1 cellular context compared by ENCODE assay signal in genomic region chr6:73515204-73516101, GRCh38.
TF ChIP-seq lines count a peak whose summit lies in the region.

No MANE protein-coding gene starts in this region.

TF ChIP-seq in HepG2, 621 proteins besides CTCF, POLR2A, EP300 and RAD21 (continued from another document and continues in another):
- no peak for TF ChIP-seq ZNF142 (CRISPR knock-in tag; IDR thresholded peaks at IDR 0.05)
- TF ChIP-seq YEATS4 (CRISPR knock-in tag; IDR thresholded peaks at IDR 0.05; ENCODE audit: borderline replicate concordance), result no peak
- no peak for TF ChIP-seq ZNF318 (CRISPR knock-in tag; IDR thresholded peaks at IDR 0.05)
- no peak for TF ChIP-seq DNMT3B (CRISPR knock-in tag; conservative IDR thresholded peaks at IDR 0.05)
- TF ChIP-seq THRA (CRISPR knock-in tag; IDR thresholded peaks at IDR 0.05; ENCODE audit: borderline replicate concordance), result 0 out of 2 replicates have a peak, but pooled peaks have one; percentile 19
- TF ChIP-seq ZSCAN20 (CRISPR knock-in tag; IDR thresholded peaks at IDR 0.05; ENCODE audit: borderline replicate concordance), result no peak
- no peak for TF ChIP-seq ZNF253 (CRISPR knock-in tag; IDR thresholded peaks at IDR 0.05; ENCODE audit: borderline replicate concordance)
- TF ChIP-seq MIXL1 (CRISPR knock-in tag; IDR thresholded peaks at IDR 0.05), result peak; percentile 63
- TF ChIP-seq SIN3B (IDR thresholded peaks at IDR 0.05; ENCODE audit: low read length), result no peak
- TF ChIP-seq ZNF138 (CRISPR knock-in tag; IDR thresholded peaks at IDR 0.05; ENCODE audit: low read depth), result no peak
- TF ChIP-seq ZKSCAN8 (CRISPR knock-in tag; IDR thresholded peaks at IDR 0.05; ENCODE audit: borderline replicate concordance), result 0 out of 2 replicates have a peak, but pooled peaks have one; percentile 13
- no peak for TF ChIP-seq ZZZ3 (CRISPR knock-in tag; IDR thresholded peaks at IDR 0.05; ENCODE audit: borderline replicate concordance)
- TF ChIP-seq ZNF224 (CRISPR knock-in tag; IDR thresholded peaks at IDR 0.05), result no peak
- no peak for TF ChIP-seq ZNF280D (CRISPR knock-in tag; IDR thresholded peaks at IDR 0.05)
- no peak for TF ChIP-seq NFIC (IDR thresholded peaks at IDR 0.05; ENCODE audit: low read length)
- TF ChIP-seq, protein P1, sequence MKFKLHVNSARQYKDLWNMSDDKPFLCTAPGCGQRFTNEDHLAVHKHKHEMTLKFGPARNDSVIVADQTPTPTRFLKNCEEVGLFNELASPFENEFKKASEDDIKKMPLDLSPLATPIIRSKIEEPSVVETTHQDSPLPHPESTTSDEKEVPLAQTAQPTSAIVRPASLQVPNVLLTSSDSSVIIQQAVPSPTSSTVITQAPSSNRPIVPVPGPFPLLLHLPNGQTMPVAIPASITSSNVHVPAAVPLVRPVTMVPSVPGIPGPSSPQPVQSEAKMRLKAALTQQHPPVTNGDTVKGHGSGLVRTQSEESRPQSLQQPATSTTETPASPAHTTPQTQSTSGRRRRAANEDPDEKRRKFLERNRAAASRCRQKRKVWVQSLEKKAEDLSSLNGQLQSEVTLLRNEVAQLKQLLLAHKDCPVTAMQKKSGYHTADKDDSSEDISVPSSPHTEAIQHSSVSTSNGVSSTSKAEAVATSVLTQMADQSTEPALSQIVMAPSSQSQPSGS (CRISPR knock-in tag; IDR thresholded peaks at IDR 0.05), result no peak
- TF ChIP-seq SP5 (CRISPR knock-in tag; IDR thresholded peaks at IDR 0.05; ENCODE audit: borderline replicate concordance, low read depth), result no peak
- no peak for TF ChIP-seq TAF15 (IDR thresholded peaks at IDR 0.05; ENCODE audit: low read depth, low read length, poor library complexity, severe bottlenecking)
- TF ChIP-seq ZNF775 (CRISPR knock-in tag; IDR thresholded peaks at IDR 0.05; ENCODE audit: borderline replicate concordance), result no peak
- 0 out of 4 replicates have a peak, but pooled peaks of 1 of the 2 experiments have one; percentile 17 for TF ChIP-seq NR2F1 (CRISPR knock-in tag; IDR thresholded peaks at IDR 0.05)
- TF ChIP-seq ZNF891 (CRISPR knock-in tag; IDR thresholded peaks at IDR 0.05), result no peak
- TF ChIP-seq ZNF768 (CRISPR knock-in tag; IDR thresholded peaks at IDR 0.05), result no peak
- no peak for TF ChIP-seq ZFP62 (CRISPR knock-in tag; IDR thresholded peaks at IDR 0.05)
- no peak for TF ChIP-seq HIC2 (CRISPR knock-in tag; IDR thresholded peaks at IDR 0.05; ENCODE audit: low read depth)
- TF ChIP-seq KDM6A (CRISPR knock-in tag; IDR thresholded peaks at IDR 0.05; ENCODE audit: low read depth), result no peak
- TF ChIP-seq, protein P2, sequence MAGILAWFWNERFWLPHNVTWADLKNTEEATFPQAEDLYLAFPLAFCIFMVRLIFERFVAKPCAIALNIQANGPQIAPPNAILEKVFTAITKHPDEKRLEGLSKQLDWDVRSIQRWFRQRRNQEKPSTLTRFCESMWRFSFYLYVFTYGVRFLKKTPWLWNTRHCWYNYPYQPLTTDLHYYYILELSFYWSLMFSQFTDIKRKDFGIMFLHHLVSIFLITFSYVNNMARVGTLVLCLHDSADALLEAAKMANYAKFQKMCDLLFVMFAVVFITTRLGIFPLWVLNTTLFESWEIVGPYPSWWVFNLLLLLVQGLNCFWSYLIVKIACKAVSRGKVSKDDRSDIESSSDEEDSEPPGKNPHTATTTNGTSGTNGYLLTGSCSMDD (CRISPR knock-in tag; IDR thresholded peaks at IDR 0.05), result no peak
- TF ChIP-seq ZNF451 (CRISPR knock-in tag; IDR thresholded peaks at IDR 0.05), result no peak
- TF ChIP-seq, protein P3, sequence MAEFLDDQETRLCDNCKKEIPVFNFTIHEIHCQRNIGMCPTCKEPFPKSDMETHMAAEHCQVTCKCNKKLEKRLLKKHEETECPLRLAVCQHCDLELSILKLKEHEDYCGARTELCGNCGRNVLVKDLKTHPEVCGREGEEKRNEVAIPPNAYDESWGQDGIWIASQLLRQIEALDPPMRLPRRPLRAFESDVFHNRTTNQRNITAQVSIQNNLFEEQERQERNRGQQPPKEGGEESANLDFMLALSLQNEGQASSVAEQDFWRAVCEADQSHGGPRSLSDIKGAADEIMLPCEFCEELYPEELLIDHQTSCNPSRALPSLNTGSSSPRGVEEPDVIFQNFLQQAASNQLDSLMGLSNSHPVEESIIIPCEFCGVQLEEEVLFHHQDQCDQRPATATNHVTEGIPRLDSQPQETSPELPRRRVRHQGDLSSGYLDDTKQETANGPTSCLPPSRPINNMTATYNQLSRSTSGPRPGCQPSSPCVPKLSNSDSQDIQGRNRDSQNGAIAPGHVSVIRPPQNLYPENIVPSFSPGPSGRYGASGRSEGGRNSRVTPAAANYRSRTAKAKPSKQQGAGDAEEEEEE (CRISPR knock-in tag; IDR thresholded peaks at IDR 0.05; ENCODE audit: borderline replicate concordance), result no peak
- TF ChIP-seq NFE2L1 (CRISPR knock-in tag; IDR thresholded peaks at IDR 0.05; ENCODE audit: borderline replicate concordance), result no peak
- TF ChIP-seq MED13 (CRISPR knock-in tag; IDR thresholded peaks at IDR 0.05), result no peak
- no peak for TF ChIP-seq RFX1 (IDR thresholded peaks at IDR 0.05)
- peak; percentile 75 for TF ChIP-seq POLR2G (IDR thresholded peaks at IDR 0.05; ENCODE audit: low read depth, low read length)
